24 cellular contexts compared by ENCODE assay signal in the genomic region with DNA sequence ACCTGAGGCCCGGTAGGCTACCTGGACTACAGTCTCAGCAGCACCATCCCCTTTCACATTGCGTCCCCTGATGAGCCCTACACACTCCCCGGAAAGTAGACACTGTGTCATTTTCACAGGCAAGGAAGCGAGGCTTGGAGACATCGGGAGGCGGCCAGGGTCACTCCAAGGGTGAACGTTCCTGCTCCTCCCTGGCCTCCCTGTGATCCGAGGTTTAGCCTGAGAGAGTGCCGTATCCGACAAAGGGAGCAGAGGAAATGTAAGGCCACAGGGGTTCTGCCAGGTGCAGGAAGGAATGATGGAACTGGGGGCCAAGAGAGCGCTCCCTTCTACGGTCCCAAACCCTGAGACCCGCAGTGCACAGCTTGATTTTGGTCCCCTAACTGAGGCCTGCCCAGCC. TPM values are rescaled to one million over a fixed set of nuclear protein-coding genes. Genes with fewer than 3 reads are reported as not detected.
"Had no signal": no experiment of that assay in that cellular context is flagged by ENCODE, and none has a peak within 500 bp of the region (broad histone marks: within the 10 kb centered on the region; RNA-seq: fewer than 3 reads in every experiment).

No MANE protein-coding gene starts in this region.

- H3K4me3 ChIP-seq: esophagus squamous epithelium, gastroesophageal sphincter, hepatocyte, lung, psoas muscle, sigmoid colon, skin epidermis, testis, tibial nerve, upper lobe of right lung, vagina had no signal

- H3K27me3 Mint-ChIP-seq: naive thymus-derived CD4-positive, alpha-beta T cell; stimulated activated naive CD8-positive, alpha-beta T cell treated with anti-CD3 and anti-CD28 coated beads, Interleukin-15, amount 100 ng/mL, for 72 hours had no signal

- H3K27ac ChIP-seq: esophagus squamous epithelium, gastroesophageal sphincter, hepatocyte, neutrophil, psoas muscle, sigmoid colon, skin epidermis, testis, tibial nerve, upper lobe of right lung, vagina had no signal

- DNase-seq: effector memory CD4-positive, alpha-beta T cell; esophagus squamous epithelium; kidney; left cardiac atrium; left ventricle myocardium superior; naive thymus-derived CD4-positive, alpha-beta T cell; psoas muscle; retina; sigmoid colon; stimulated activated CD4-positive, alpha-beta T cell treated with anti-CD3 and anti-CD28 coated beads, Interleukin-2, amount 100 ng/mL, for 24 hours; stimulated activated CD4-positive, alpha-beta T cell treated with anti-CD3 and anti-CD28 coated beads, Interleukin-4, amount 100 ng/mL, for 4 hours; stimulated activated naive B cell treated with anti-CD40 and anti-IgM and Interleukin-4, amounts not matched to agents 10 μg/mL and 1 μg/mL and 100 μg/mL, for 72 hours; stimulated activated naive CD8-positive, alpha-beta T cell treated with anti-CD3 and anti-CD28 coated beads, Interleukin-15, amount 100 ng/mL, for 72 hours; testis; upper lobe of right lung had no signal

- H3K4me1 ChIP-seq: gastroesophageal sphincter, psoas muscle, sigmoid colon, upper lobe of right lung, vagina had no signal

- H3K36me3 ChIP-seq: esophagus squamous epithelium, gastroesophageal sphincter, sigmoid colon, tibial nerve, upper lobe of right lung, vagina had no signal

- H3K27me3 ChIP-seq: neutrophil, testis, vagina had no signal

- H3K27ac Mint-ChIP-seq: stimulated activated naive B cell treated with anti-CD40 and anti-IgM and Interleukin-4, amounts not matched to agents 10 μg/mL and 1 μg/mL and 100 μg/mL, for 72 hours had no signal

- H3K4me3 Mint-ChIP-seq: naive thymus-derived CD4-positive, alpha-beta T cell; stimulated activated naive B cell treated with anti-CD40 and anti-IgM and Interleukin-4, amounts not matched to agents 10 μg/mL and 1 μg/mL and 100 μg/mL, for 72 hours; stimulated activated naive CD8-positive, alpha-beta T cell treated with anti-CD3 and anti-CD28 coated beads, Interleukin-15, amount 100 ng/mL, for 72 hours had no signal

- ATAC-seq: gastroesophageal sphincter; left cardiac atrium; left ventricle myocardium superior; naive thymus-derived CD4-positive, alpha-beta T cell; psoas muscle; stimulated activated naive B cell treated with anti-CD40 and anti-IgM and Interleukin-4, amounts not matched to agents 10 μg/mL and 1 μg/mL and 100 μg/mL, for 72 hours; stimulated activated naive CD8-positive, alpha-beta T cell treated with anti-CD3 and anti-CD28 coated beads, Interleukin-15, amount 100 ng/mL, for 72 hours; upper lobe of right lung had no signal

- H3K9me3 Mint-ChIP-seq: stimulated activated naive B cell treated with anti-CD40 and anti-IgM and Interleukin-4, amounts not matched to agents 10 μg/mL and 1 μg/mL and 100 μg/mL, for 72 hours; stimulated activated naive CD8-positive, alpha-beta T cell treated with anti-CD3 and anti-CD28 coated beads, Interleukin-15, amount 100 ng/mL, for 72 hours had no signal

- H3K9me3 ChIP-seq: esophagus squamous epithelium, gastroesophageal sphincter, neutrophil, psoas muscle, sigmoid colon, testis, tibial nerve, upper lobe of right lung, vagina had no signal

RNA-seq across cellular contexts. Expression of gene PIK3R6, which starts 7.9 kb away (rescaled TPM):
- total RNA-seq: epithelial cell of proximal tubule, osteoblast had no signal
